25 cellular contexts compared by ENCODE assay signal in the genomic region with DNA sequence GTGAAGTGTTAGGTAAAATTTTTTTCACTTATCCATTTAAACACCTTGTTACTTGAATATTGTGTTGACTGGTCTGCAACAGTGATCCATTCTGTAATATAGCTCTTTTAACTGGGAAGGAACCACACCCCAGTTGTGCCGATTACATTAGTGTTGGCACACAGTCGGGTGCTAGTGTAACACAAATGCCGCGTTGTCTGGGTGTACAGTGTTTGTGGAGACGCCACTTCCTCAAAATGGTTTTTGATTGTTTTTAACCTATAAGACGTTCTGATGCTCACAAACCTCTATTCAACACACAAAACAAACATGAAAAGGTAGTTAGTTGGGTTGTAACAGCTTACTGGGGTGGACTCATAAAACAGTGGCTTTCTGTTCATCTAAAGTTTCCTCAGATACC.
"Had no signal": no experiment of that assay in that cellular context is flagged by ENCODE, and none has a peak within 500 bp of the region (broad histone marks: within the 10 kb centered on the region; RNA-seq: fewer than 3 reads in every experiment).

No MANE protein-coding gene starts in this region.

- H3K27me3 Mint-ChIP-seq: activated naive CD8-positive, alpha-beta T cell treated with anti-CD3 and anti-CD28 coated beads, Interleukin-2, amount 10 ng/mL, durations not matched to agents 7 days and 5 days; activated T-cell treated with anti-CD3 and anti-CD28 coated beads, Interleukin-2, amount 50 U/mL, for 24 hours; natural killer cell treated with Interleukin-12 subunit alpha and Interleukin-12 subunit beta and Interleukin-15 and Interleukin-18, amount 100 ng/mL, for 72 hours; stimulated activated naive CD8-positive, alpha-beta T cell treated with anti-CD3 and anti-CD28 coated beads, Interleukin-15, amount 100 ng/mL, for 72 hours had no signal

- H3K9me3 Mint-ChIP-seq: activated naive CD4-positive, alpha-beta T cell treated with anti-CD3 and anti-CD28 coated beads for 36 hours; activated naive CD8-positive, alpha-beta T cell treated with anti-CD3 and anti-CD28 coated beads, Interleukin-2, amount 10 ng/mL, durations not matched to agents 7 days and 5 days; activated T-cell treated with anti-CD3 and anti-CD28 coated beads, Interleukin-2, amount 50 U/mL, for 24 hours; natural killer cell treated with Interleukin-12 subunit alpha and Interleukin-12 subunit beta and Interleukin-15 and Interleukin-18, amount 100 ng/mL, for 72 hours; stimulated activated effector memory CD8-positive, alpha-beta T cell treated with anti-CD3 and anti-CD28 coated beads, Interleukin-12 subunit alpha, Interleukin-12 subunit beta, amount 100 ng/mL, for 72 hours; stimulated activated naive CD8-positive, alpha-beta T cell treated with anti-CD3 and anti-CD28 coated beads, Interleukin-15, amount 100 ng/mL, for 72 hours had no signal

- H3K4me1 ChIP-seq: breast epithelium, left ventricle myocardium inferior, transverse colon, uterus had no signal

- H3K4me3 ChIP-seq: breast epithelium, hepatocyte, left ventricle myocardium inferior, right lobe of liver, skin epidermis, transverse colon, uterus had no signal

- ATAC-seq: activated CD8-positive, alpha-beta T cell treated with anti-CD3 and anti-CD28 coated beads, Interleukin-2, amount 10 ng/mL, durations not matched to agents 7 days and 5 days; natural killer cell treated with Interleukin-12 subunit alpha and Interleukin-12 subunit beta and Interleukin-15 and Interleukin-18, amount 100 ng/mL, for 72 hours; right lobe of liver; stimulated activated effector memory CD8-positive, alpha-beta T cell treated with anti-CD3 and anti-CD28 coated beads, Interleukin-12 subunit alpha, Interleukin-12 subunit beta, amount 100 ng/mL, for 72 hours; stimulated activated naive CD8-positive, alpha-beta T cell treated with anti-CD3 and anti-CD28 coated beads, Interleukin-15, amount 100 ng/mL, for 72 hours had no signal

- DNase-seq: activated CD4-positive, alpha-beta T cell treated with anti-CD3 and anti-CD28 coated beads for 1 hour; activated CD4-positive, alpha-beta T cell treated with anti-CD3 and anti-CD28 coated beads, Interleukin-2, amount 50 U/mL, for 1 hour; activated CD8-positive, alpha-beta T cell treated with anti-CD3 and anti-CD28 coated beads, Interleukin-2, amount 10 ng/mL, durations not matched to agents 7 days and 5 days; activated naive CD4-positive, alpha-beta T cell treated with anti-CD3 and anti-CD28 coated beads for 36 hours; activated naive CD8-positive, alpha-beta T cell treated with anti-CD3 and anti-CD28 coated beads, Interleukin-2, amount 10 ng/mL, durations not matched to agents 7 days and 5 days; activated T-cell treated with anti-CD3 and anti-CD28 coated beads, Interleukin-2, amount 50 U/mL, for 24 hours; amniotic stem cell; cortex of kidney; effector CD4-positive, alpha-beta T cell; foreskin melanocyte; glutamatergic neuron; left ventricle myocardium inferior; mammary epithelial cell; stimulated activated CD4-positive, alpha-beta T cell treated with anti-CD3 and anti-CD28 coated beads, Interleukin-2, amount 100 ng/mL, for 24 hours; stimulated activated naive CD8-positive, alpha-beta T cell treated with anti-CD3 and anti-CD28 coated beads, Interleukin-15, amount 100 ng/mL, for 72 hours; T-helper 1 cell; transverse colon; uterus; WERI-Rb-1 had no signal

- H3K36me3 ChIP-seq: breast epithelium, uterus had no signal

- H3K27me3 ChIP-seq: breast epithelium, hepatocyte, right lobe of liver, transverse colon, uterus had no signal

- H3K4me3 Mint-ChIP-seq: activated CD8-positive, alpha-beta T cell treated with anti-CD3 and anti-CD28 coated beads, Interleukin-2, amount 10 ng/mL, durations not matched to agents 7 days and 5 days; activated naive CD4-positive, alpha-beta T cell treated with anti-CD3 and anti-CD28 coated beads for 36 hours; activated naive CD8-positive, alpha-beta T cell treated with anti-CD3 and anti-CD28 coated beads, Interleukin-2, amount 10 ng/mL, durations not matched to agents 7 days and 5 days; activated T-cell treated with anti-CD3 and anti-CD28 coated beads, Interleukin-2, amount 50 U/mL, for 24 hours; natural killer cell treated with Interleukin-12 subunit alpha and Interleukin-12 subunit beta and Interleukin-15 and Interleukin-18, amount 100 ng/mL, for 72 hours; stimulated activated effector memory CD8-positive, alpha-beta T cell treated with anti-CD3 and anti-CD28 coated beads, Interleukin-12 subunit alpha, Interleukin-12 subunit beta, amount 100 ng/mL, for 72 hours; stimulated activated naive CD8-positive, alpha-beta T cell treated with anti-CD3 and anti-CD28 coated beads, Interleukin-15, amount 100 ng/mL, for 72 hours had no signal

- H3K27ac Mint-ChIP-seq: activated CD8-positive, alpha-beta T cell treated with anti-CD3 and anti-CD28 coated beads, Interleukin-2, amount 10 ng/mL, durations not matched to agents 7 days and 5 days; activated naive CD4-positive, alpha-beta T cell treated with anti-CD3 and anti-CD28 coated beads for 36 hours; activated naive CD8-positive, alpha-beta T cell treated with anti-CD3 and anti-CD28 coated beads, Interleukin-2, amount 10 ng/mL, durations not matched to agents 7 days and 5 days; activated T-cell treated with anti-CD3 and anti-CD28 coated beads, Interleukin-2, amount 50 U/mL, for 24 hours; natural killer cell treated with Interleukin-12 subunit alpha and Interleukin-12 subunit beta and Interleukin-15 and Interleukin-18, amount 100 ng/mL, for 72 hours; stimulated activated effector memory CD8-positive, alpha-beta T cell treated with anti-CD3 and anti-CD28 coated beads, Interleukin-12 subunit alpha, Interleukin-12 subunit beta, amount 100 ng/mL, for 72 hours had no signal

- H3K9me3 ChIP-seq: breast epithelium, left ventricle myocardium inferior, right lobe of liver, transverse colon, uterus had no signal

- H3K4me1 Mint-ChIP-seq: activated naive CD8-positive, alpha-beta T cell treated with anti-CD3 and anti-CD28 coated beads, Interleukin-2, amount 10 ng/mL, durations not matched to agents 7 days and 5 days; stimulated activated effector memory CD8-positive, alpha-beta T cell treated with anti-CD3 and anti-CD28 coated beads, Interleukin-12 subunit alpha, Interleukin-12 subunit beta, amount 100 ng/mL, for 72 hours; stimulated activated naive CD8-positive, alpha-beta T cell treated with anti-CD3 and anti-CD28 coated beads, Interleukin-15, amount 100 ng/mL, for 72 hours had no signal

- H3K27ac ChIP-seq: breast epithelium, hepatocyte, left ventricle myocardium inferior, right lobe of liver, skin epidermis, transverse colon, uterus, WERI-Rb-1 had no signal
